Comparison of ENCODE assay signal across 1 cellular context in genomic region chr1:201941420-201942128, GRCh38.
TF ChIP-seq lines count a peak whose summit lies in the region.

No MANE protein-coding gene starts in this region.

TF ChIP-seq in K562, 482 proteins besides CTCF, POLR2A, EP300 and RAD21 (continues in another document):
- TF ChIP-seq ETV5 (CRISPR knock-in tag; IDR thresholded peaks at IDR 0.05; ENCODE audit: low read depth): no peak
- no peak for TF ChIP-seq ZNF24 (IDR thresholded peaks at IDR 0.05)
- no peak for TF ChIP-seq SNAPC5 (CRISPR knock-in tag; IDR thresholded peaks at IDR 0.05)
- TF ChIP-seq PHB2 (IDR thresholded peaks at IDR 0.05; ENCODE audit: low read depth): no peak
- TF ChIP-seq POLR2G (IDR thresholded peaks at IDR 0.05; ENCODE audit: low read depth, low read length): peak; percentile 66
- TF ChIP-seq NCOA6 (IDR thresholded peaks at IDR 0.05): no peak
- no peak for TF ChIP-seq KDM4B (IDR thresholded peaks at IDR 0.05; ENCODE audit: borderline replicate concordance in 2 of 2, low read depth in 1 of 2)
- peak; percentile 78 for TF ChIP-seq CBFA2T2 (conservative IDR thresholded peaks at IDR 0.05)
- TF ChIP-seq ZNF511 (CRISPR knock-in tag; IDR thresholded peaks at IDR 0.05): no peak
- TF ChIP-seq LEF1 (IDR thresholded peaks at IDR 0.05): peak; percentile 92
- TF ChIP-seq FOXO4 (CRISPR knock-in tag; IDR thresholded peaks at IDR 0.05): no peak
- TF ChIP-seq TCF7 (IDR thresholded peaks at IDR 0.05; ENCODE audit: borderline replicate concordance): no peak
- peak; percentile 73; the same call in 1 of the 2 replicates for TF ChIP-seq GATAD2B (IDR thresholded peaks at IDR 0.05; ENCODE audit: borderline replicate concordance)
- no peak for TF ChIP-seq POU5F1 (IDR thresholded peaks at IDR 0.05; ENCODE audit: borderline replicate concordance, low read depth, low read length, partially characterized antibody)
- TF ChIP-seq KLF13 (tag; IDR thresholded peaks at IDR 0.05; ENCODE audit: borderline replicate concordance, low read depth): peak; percentile 75
- TF ChIP-seq EHMT2 (IDR thresholded peaks at IDR 0.05): 0 out of 2 replicates have a peak, but pooled peaks have one; percentile 37
- TF ChIP-seq PHB (CRISPR knock-in tag; IDR thresholded peaks at IDR 0.05): no peak
- peak; percentile 85 for TF ChIP-seq NFRKB (IDR thresholded peaks at IDR 0.05; ENCODE audit: low read depth)
- TF ChIP-seq RFX5 (IDR thresholded peaks at IDR 0.05; ENCODE audit: low read depth, low read length): no peak
- TF ChIP-seq KLF16 (IDR thresholded peaks at IDR 0.05): peak; percentile 33; the same call in 1 of the 2 replicates
- TF ChIP-seq DIDO1 (tag; IDR thresholded peaks at IDR 0.05; ENCODE audit: low read depth): no peak
- no peak for TF ChIP-seq ZNF764 (CRISPR knock-in tag; IDR thresholded peaks at IDR 0.05; ENCODE audit: low read depth)
- TF ChIP-seq PHF20 (IDR thresholded peaks at IDR 0.05; ENCODE audit: partially characterized antibody): peak; percentile 73
- no peak for TF ChIP-seq HSF4 (CRISPR knock-in tag; IDR thresholded peaks at IDR 0.05; ENCODE audit: borderline replicate concordance)
- TF ChIP-seq ZNF436 (CRISPR knock-in tag; IDR thresholded peaks at IDR 0.05): no peak
- TF ChIP-seq ZNF41 (CRISPR knock-in tag; conservative IDR thresholded peaks at IDR 0.05): no peak
- no peak for TF ChIP-seq ZNF668 (CRISPR knock-in tag; IDR thresholded peaks at IDR 0.05)
- TF ChIP-seq FOXM1 (IDR thresholded peaks at IDR 0.05; ENCODE audit: low read depth): no peak; the same call in 1 of the 2 replicates
- TF ChIP-seq FOXM1 (CRISPR knock-in tag; IDR thresholded peaks at IDR 0.05; ENCODE audit: low read depth): no peak
- peak; percentile 64 for TF ChIP-seq VEZF1 (CRISPR knock-in tag; IDR thresholded peaks at IDR 0.05)
- TF ChIP-seq POLR2B (IDR thresholded peaks at IDR 0.05; ENCODE audit: low read depth, partially characterized antibody): peak; percentile 26
- TF ChIP-seq ZBTB5 (IDR thresholded peaks at IDR 0.05): no peak
- no peak for TF ChIP-seq PURB (CRISPR knock-in tag; IDR thresholded peaks at IDR 0.05; ENCODE audit: low read depth)
- TF ChIP-seq MAZ (CRISPR knock-in tag; conservative IDR thresholded peaks at IDR 0.05 in 1 of 2, IDR thresholded peaks at IDR 0.05 in 1 of 2): peak in 1 of 2 experiments; percentile 60; a peak in 2 of 4 replicates
- no peak for TF ChIP-seq NELFE (IDR thresholded peaks at IDR 0.05; ENCODE audit: insufficient read depth, insufficient read length)
- peak in 1 of 2 experiments; percentile 47 for TF ChIP-seq AFF1 (IDR thresholded peaks at IDR 0.05; ENCODE audit: low read depth in 1 of 2, partially characterized antibody in 2 of 2)
- TF ChIP-seq ZNF23 (CRISPR knock-in tag; IDR thresholded peaks at IDR 0.05): no peak
- TF ChIP-seq MGA (IDR thresholded peaks at IDR 0.05): peak; percentile 61; the same call in 1 of the 2 replicates
- TF ChIP-seq HES1 (IDR thresholded peaks at IDR 0.05; ENCODE audit: low read depth): 0 out of 2 replicates have a peak, but pooled peaks have one; percentile 6
- TF ChIP-seq EGR1 (conservative IDR thresholded peaks at IDR 0.05): peak; percentile 71
- no peak for TF ChIP-seq PPARD (CRISPR knock-in tag; IDR thresholded peaks at IDR 0.05)
- no peak for TF ChIP-seq BRCA1 (IDR thresholded peaks at IDR 0.05)
- TF ChIP-seq BRCA1 (CRISPR knock-in tag; IDR thresholded peaks at IDR 0.05): no peak
- no peak for TF ChIP-seq NFXL1 (CRISPR knock-in tag; IDR thresholded peaks at IDR 0.05)
